ENCODE assay signal across 1 cellular context in genomic region chr11:47394322-47395224, GRCh38.
TF ChIP-seq lines count a peak whose summit lies in the region.

No MANE protein-coding gene starts in this region.

TF ChIP-seq in K562, 482 proteins besides CTCF, POLR2A, EP300 and RAD21 (continued from another document and continues in another):
- no peak for TF ChIP-seq ZNF318 (IDR thresholded peaks at IDR 0.05; ENCODE audit: borderline replicate concordance in 1 of 2, low read depth in 1 of 2)
- TF ChIP-seq ZSCAN32 (CRISPR knock-in tag; IDR thresholded peaks at IDR 0.05) = no peak
- no peak for TF ChIP-seq PBX2 (CRISPR knock-in tag; IDR thresholded peaks at IDR 0.05; ENCODE audit: low read depth)
- no peak for TF ChIP-seq PBX2 (tag; conservative IDR thresholded peaks at IDR 0.05; ENCODE audit: low read depth)
- TF ChIP-seq ZBTB26 (CRISPR knock-in tag; IDR thresholded peaks at IDR 0.05) = no peak
- TF ChIP-seq HEY1 (CRISPR knock-in tag; IDR thresholded peaks at IDR 0.05; ENCODE audit: borderline replicate concordance) = no peak
- no peak for TF ChIP-seq ZNF696 (CRISPR knock-in tag; conservative IDR thresholded peaks at IDR 0.05)
- TF ChIP-seq RFX1 (IDR thresholded peaks at IDR 0.05) = no peak
- TF ChIP-seq, protein P1, sequence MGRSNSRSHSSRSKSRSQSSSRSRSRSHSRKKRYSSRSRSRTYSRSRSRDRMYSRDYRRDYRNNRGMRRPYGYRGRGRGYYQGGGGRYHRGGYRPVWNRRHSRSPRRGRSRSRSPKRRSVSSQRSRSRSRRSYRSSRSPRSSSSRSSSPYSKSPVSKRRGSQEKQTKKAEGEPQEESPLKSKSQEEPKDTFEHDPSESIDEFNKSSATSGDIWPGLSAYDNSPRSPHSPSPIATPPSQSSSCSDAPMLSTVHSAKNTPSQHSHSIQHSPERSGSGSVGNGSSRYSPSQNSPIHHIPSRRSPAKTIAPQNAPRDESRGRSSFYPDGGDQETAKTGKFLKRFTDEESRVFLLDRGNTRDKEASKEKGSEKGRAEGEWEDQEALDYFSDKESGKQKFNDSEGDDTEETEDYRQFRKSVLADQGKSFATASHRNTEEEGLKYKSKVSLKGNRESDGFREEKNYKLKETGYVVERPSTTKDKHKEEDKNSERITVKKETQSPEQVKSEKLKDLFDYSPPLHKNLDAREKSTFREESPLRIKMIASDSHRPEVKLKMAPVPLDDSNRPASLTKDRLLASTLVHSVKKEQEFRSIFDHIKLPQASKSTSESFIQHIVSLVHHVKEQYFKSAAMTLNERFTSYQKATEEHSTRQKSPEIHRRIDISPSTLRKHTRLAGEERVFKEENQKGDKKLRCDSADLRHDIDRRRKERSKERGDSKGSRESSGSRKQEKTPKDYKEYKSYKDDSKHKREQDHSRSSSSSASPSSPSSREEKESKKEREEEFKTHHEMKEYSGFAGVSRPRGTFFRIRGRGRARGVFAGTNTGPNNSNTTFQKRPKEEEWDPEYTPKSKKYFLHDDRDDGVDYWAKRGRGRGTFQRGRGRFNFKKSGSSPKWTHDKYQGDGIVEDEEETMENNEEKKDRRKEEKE (IDR thresholded peaks at IDR 0.05; ENCODE audit: borderline replicate concordance in 1 of 2, control insufficient read depth in 1 of 2, low read depth in 2 of 2, low read length in 1 of 2) = no peak
- TF ChIP-seq ARID3B (CRISPR knock-in tag; IDR thresholded peaks at IDR 0.05; ENCODE audit: borderline replicate concordance) = no peak
- peak; percentile 8 for TF ChIP-seq VEZF1 (CRISPR knock-in tag; IDR thresholded peaks at IDR 0.05)
- TF ChIP-seq, protein P2, sequence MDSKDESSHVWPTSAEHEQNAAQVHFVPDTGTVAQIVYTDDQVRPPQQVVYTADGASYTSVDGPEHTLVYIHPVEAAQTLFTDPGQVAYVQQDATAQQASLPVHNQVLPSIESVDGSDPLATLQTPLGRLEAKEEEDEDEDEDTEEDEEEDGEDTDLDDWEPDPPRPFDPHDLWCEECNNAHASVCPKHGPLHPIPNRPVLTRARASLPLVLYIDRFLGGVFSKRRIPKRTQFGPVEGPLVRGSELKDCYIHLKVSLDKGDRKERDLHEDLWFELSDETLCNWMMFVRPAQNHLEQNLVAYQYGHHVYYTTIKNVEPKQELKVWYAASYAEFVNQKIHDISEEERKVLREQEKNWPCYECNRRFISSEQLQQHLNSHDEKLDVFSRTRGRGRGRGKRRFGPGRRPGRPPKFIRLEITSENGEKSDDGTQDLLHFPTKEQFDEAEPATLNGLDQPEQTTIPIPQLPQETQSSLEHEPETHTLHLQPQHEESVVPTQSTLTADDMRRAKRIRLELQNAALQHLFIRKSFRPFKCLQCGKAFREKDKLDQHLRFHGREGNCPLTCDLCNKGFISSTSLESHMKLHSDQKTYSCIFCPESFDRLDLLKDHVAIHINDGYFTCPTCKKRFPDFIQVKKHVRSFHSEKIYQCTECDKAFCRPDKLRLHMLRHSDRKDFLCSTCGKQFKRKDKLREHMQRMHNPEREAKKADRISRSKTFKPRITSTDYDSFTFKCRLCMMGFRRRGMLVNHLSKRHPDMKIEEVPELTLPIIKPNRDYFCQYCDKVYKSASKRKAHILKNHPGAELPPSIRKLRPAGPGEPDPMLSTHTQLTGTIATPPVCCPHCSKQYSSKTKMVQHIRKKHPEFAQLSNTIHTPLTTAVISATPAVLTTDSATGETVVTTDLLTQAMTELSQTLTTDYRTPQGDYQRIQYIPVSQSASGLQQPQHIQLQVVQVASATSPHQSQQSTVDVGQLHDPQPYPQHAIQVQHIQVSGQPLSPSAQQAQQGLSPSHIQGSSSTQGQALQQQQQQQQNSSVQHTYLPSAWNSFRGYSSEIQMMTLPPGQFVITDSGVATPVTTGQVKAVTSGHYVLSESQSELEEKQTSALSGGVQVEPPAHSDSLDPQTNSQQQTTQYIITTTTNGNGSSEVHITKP (IDR thresholded peaks at IDR 0.05; ENCODE audit: partially characterized antibody) = no peak
- no peak for TF ChIP-seq ILK (tag; IDR thresholded peaks at IDR 0.05; ENCODE audit: borderline replicate concordance, low read depth)
- no peak for TF ChIP-seq POLR3G (IDR thresholded peaks at IDR 0.05; ENCODE audit: extremely low read depth, insufficient read length, insufficient replicate concordance)
- TF ChIP-seq HMGXB4 (CRISPR knock-in tag; IDR thresholded peaks at IDR 0.05) = no peak
- TF ChIP-seq MCM3 (IDR thresholded peaks at IDR 0.05) = no peak
- peak; percentile 85 for TF ChIP-seq ZBTB7A (IDR thresholded peaks at IDR 0.05; ENCODE audit: borderline replicate concordance, control insufficient read depth, low read depth, low read length)
- no peak for TF ChIP-seq NONO (IDR thresholded peaks at IDR 0.05; ENCODE audit: low read depth in 2 of 2, low read length in 1 of 2)
- no peak for TF ChIP-seq NFXL1 (CRISPR knock-in tag; IDR thresholded peaks at IDR 0.05)
- TF ChIP-seq EGR1 (conservative IDR thresholded peaks at IDR 0.05) = peak; percentile 69
- TF ChIP-seq BRF1 (IDR thresholded peaks at IDR 0.05; ENCODE audit: borderline replicate concordance, extremely low read depth, insufficient read length) = no peak
- TF ChIP-seq, protein P3, sequence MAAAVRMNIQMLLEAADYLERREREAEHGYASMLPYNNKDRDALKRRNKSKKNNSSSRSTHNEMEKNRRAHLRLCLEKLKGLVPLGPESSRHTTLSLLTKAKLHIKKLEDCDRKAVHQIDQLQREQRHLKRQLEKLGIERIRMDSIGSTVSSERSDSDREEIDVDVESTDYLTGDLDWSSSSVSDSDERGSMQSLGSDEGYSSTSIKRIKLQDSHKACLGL (CRISPR knock-in tag; IDR thresholded peaks at IDR 0.05; ENCODE audit: borderline replicate concordance, poor library complexity, severe bottlenecking) = no peak
- TF ChIP-seq MEIS2 (IDR thresholded peaks at IDR 0.05; ENCODE audit: partially characterized antibody) = no peak
